ENCODE assay signal across 9 cellular contexts in the genomic region with DNA sequence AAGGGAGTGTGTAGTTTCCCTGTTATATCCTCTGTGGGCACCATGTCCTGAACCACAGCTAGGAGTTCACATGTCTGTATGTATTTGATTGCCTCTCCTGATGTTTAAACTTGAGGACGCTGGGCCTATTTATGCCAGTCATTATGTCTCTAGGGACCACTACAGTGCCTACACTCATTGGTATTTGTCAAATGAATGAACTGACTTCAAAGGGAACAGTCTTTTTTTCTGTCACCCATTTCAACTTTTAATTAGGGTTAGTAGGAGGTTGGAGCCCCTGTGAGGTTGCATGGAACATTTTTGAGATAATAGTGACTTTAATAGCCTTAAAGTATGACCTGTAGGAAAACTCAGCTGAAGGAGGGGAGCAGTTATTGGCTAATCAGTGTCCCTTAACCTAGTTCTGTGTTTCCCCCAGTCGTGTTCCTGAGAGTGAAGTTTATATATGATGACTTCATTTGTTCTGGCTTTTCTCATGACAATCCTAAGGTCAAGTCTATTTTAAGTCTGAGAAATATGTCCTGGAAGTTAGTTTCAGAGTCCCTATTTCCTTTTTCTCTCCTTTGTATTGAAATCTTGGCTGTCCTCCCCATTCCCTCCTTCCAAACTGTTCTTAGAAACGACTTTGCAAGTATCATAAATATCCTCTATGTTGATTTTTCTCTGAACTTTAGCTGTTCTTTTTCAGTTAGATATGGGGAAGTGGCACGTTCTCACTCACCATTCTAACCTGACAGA. TPM values are rescaled to one million over a fixed set of nuclear protein-coding genes. Genes with fewer than 3 reads are reported as not detected.
DNase-seq lines count a peak whose midpoint lies in the region; ATAC-seq and TF ChIP-seq lines count a peak whose summit lies in the region.
"Had no signal": no experiment of that assay in that cellular context is flagged by ENCODE, and none has a peak within 500 bp of the region (broad histone marks: within the 10 kb centered on the region; RNA-seq: fewer than 3 reads in every experiment).

No MANE protein-coding gene starts in this region.

- H3K79me2 ChIP-seq in GM23248 (ENCODE audit: insufficient read depth) = peaks cover 87% of the 10 kb centered on the region

- intact Hi-C loops in colonic mucosa (cut with DNase I) = no loop called here

- H3K9me3 Mint-ChIP-seq in stimulated activated naive CD8-positive, alpha-beta T cell treated with anti-CD3 and anti-CD28 coated beads, Interleukin-15, Interleukin-2, amounts not matched to agents 100 ng/mL and 50 ng/mL, for 24 hours = peaks cover 4% of the 10 kb centered on the region

- TF ChIP-seq CTCF in colonic mucosa (IDR thresholded peaks at IDR 0.05) = peak; percentile 34

- H4K20me1 ChIP-seq in GM23248 (ENCODE audit: insufficient read depth) = no peaks in the 10 kb centered on the region

- H3K9me2 ChIP-seq in GM23248 (ENCODE audit: insufficient read depth) = no peaks in the 10 kb centered on the region

- H3K27me3 Mint-ChIP-seq in stimulated activated naive CD8-positive, alpha-beta T cell treated with anti-CD3 and anti-CD28 coated beads, Interleukin-15, Interleukin-2, amounts not matched to agents 100 ng/mL and 50 ng/mL, for 24 hours = no peaks in the 10 kb centered on the region

- H3K4me3 Mint-ChIP-seq in stimulated activated naive CD8-positive, alpha-beta T cell treated with anti-CD3 and anti-CD28 coated beads, Interleukin-15, Interleukin-2, amounts not matched to agents 100 ng/mL and 50 ng/mL, for 24 hours = no peak overlapping the region

- H3K36me3 Mint-ChIP-seq in stimulated activated naive CD8-positive, alpha-beta T cell treated with anti-CD3 and anti-CD28 coated beads, Interleukin-15, Interleukin-2, amounts not matched to agents 100 ng/mL and 50 ng/mL, for 24 hours (ENCODE audit: low read depth) = peaks cover 5% of the 10 kb centered on the region

- H3F3A ChIP-seq in GM23248 (ENCODE audit: insufficient read depth) = 0 out of 2 replicates have a peak, but pooled peaks cover 11% of the 10 kb centered on the region

- no peak overlapping the region for H2AFZ ChIP-seq in GM23248

- H3K27ac Mint-ChIP-seq in stimulated activated naive CD8-positive, alpha-beta T cell treated with anti-CD3 and anti-CD28 coated beads, Interleukin-15, Interleukin-2, amounts not matched to agents 100 ng/mL and 50 ng/mL, for 24 hours = peak overlapping the region; percentile 32

- H3K36me3 ChIP-seq in colonic mucosa (no peaks in the 10 kb centered on the region), mucosa of rectum (ENCODE audit: control insufficient read depth in 2 of 2, insufficient read depth in 2 of 2, low read length in 2 of 2) (no peaks in the 10 kb centered on the region), GM23248 (ENCODE audit: low read depth) (no peaks in the 10 kb centered on the region)

- no peak for ATAC-seq in stimulated activated naive CD8-positive, alpha-beta T cell treated with anti-CD3 and anti-CD28 coated beads, Interleukin-15, Interleukin-2, amounts not matched to agents 100 U/mL and 50 U/mL, for 24 hours
- no peak for ATAC-seq in HG03342 (IDR thresholded peaks at IDR 0.05; ENCODE audit: unreplicated experiment)

- 33 to 34% methylated on average over 4 of the region's 4 CpGs for whole genome bisulfite sequencing in GM23248 (ENCODE audit: low coverage in 1 of 2, low lambda C conversion rate in 2 of 2, missing lambda C conversion rate in 2 of 2), 2 experiments

- H3K4me1 ChIP-seq in colonic mucosa (peaks cover 36% of the 10 kb centered on the region), mucosa of rectum (ENCODE audit: control insufficient read depth in 2 of 2, insufficient read depth in 2 of 2, low read length in 2 of 2) (peaks cover 45 to 48% of the 10 kb centered on the region in 2 donors), GM23248 (ENCODE audit: insufficient read depth) (peaks cover 9% of the 10 kb centered on the region)

- in situ Hi-C loops in GM23248 (cut with MboI) = no loop called here

- H3K27ac ChIP-seq in colonic mucosa = peak overlapping the region; percentile 83
- H3K27ac ChIP-seq in mucosa of rectum (ENCODE audit: low read depth in 2 of 2, low read length in 2 of 2) = peak overlapping the region; percentile 75 to 81
- no peak overlapping the region for H3K27ac ChIP-seq in GM23248

- DNase-seq in stimulated activated naive CD8-positive, alpha-beta T cell treated with anti-CD3 and anti-CD28 coated beads, Interleukin-15, Interleukin-2, amounts not matched to agents 100 U/mL and 50 U/mL, for 24 hours = no peak
- DNase-seq in colonic mucosa = no peak
- no peak for DNase-seq in GM23248
- DNase-seq in activated CD4-positive, alpha-beta T cell treated with anti-CD3 and anti-CD28 coated beads for 4 hours = no peak
- DNase-seq in NCI-H226 = no peak
- DNase-seq: T-helper 9 cell had no signal

- H3K4me3 ChIP-seq in colonic mucosa (no peak overlapping the region), mucosa of rectum (ENCODE audit: low read length in 2 of 2) (peak overlapping the region; percentile 16 to 29), GM23248 (no peak overlapping the region)

- H3K4me2 ChIP-seq in GM23248 (ENCODE audit: unreplicated experiment) = no peak overlapping the region

- no peaks in the 10 kb centered on the region for H3K27me3 ChIP-seq in colonic mucosa
- H3K27me3 ChIP-seq in mucosa of rectum (ENCODE audit: control insufficient read depth in 2 of 2, insufficient read depth in 2 of 2, low read length in 2 of 2) = no peaks in the 10 kb centered on the region
- H3K27me3 ChIP-seq in GM23248 (replicated peaks; ENCODE audit: insufficient read depth) = no peaks in the 10 kb centered on the region

- peaks cover 48% of the 10 kb centered on the region for H3K4me1 Mint-ChIP-seq in stimulated activated naive CD8-positive, alpha-beta T cell treated with anti-CD3 and anti-CD28 coated beads, Interleukin-15, Interleukin-2, amounts not matched to agents 100 ng/mL and 50 ng/mL, for 24 hours (ENCODE audit: low read depth)

- H3K9ac ChIP-seq in colonic mucosa (ENCODE audit: low read depth in 2 of 2, low read length in 2 of 2) = peak overlapping the region in 1 of 2 donors; percentile 66
- peak overlapping the region; percentile 17 to 55 for H3K9ac ChIP-seq in mucosa of rectum (ENCODE audit: low read depth in 1 of 2, low read length in 2 of 2)
- no peak overlapping the region for H3K9ac ChIP-seq in GM23248

- H3K9me3 ChIP-seq in colonic mucosa (no peaks in the 10 kb centered on the region), mucosa of rectum (ENCODE audit: control insufficient read depth in 2 of 2, low read length in 2 of 2) (no peaks in the 10 kb centered on the region), GM23248 (ENCODE audit: low read depth) (no peaks in the 10 kb centered on the region)

RNA-seq across cellular contexts. Expression of a gene that starts 29.0 kb away (rescaled TPM):
- total RNA-seq in colonic mucosa = 10 to 100 TPM; 63.3 to 85.3 TPM
- total RNA-seq in GM23248 (2014; rRNA removed; shearing (Covaris generic)) = 22.7 and 28.5 TPM in 2 replicates
- 13.9 and 14.0 TPM in 2 replicates for polyA plus RNA-seq in GM23248 (2016; fragmentation: Nextera tagmentation; extraction: Ambion mirVana)

Comparison
In these comparisons a context has a peak if more than half of its experiments do, and no peak if none do; other contexts are left out.
1. H3K4me3 ChIP-seq: peak in mucosa of rectum (2 of 2); none in colonic mucosa (single experiment) and GM23248 (single experiment).